In genomic region chr18:70243131-70243530, GRCh38 we compare ENCODE assay signal across 17 cellular contexts. TPM values are rescaled to one million over a fixed set of nuclear protein-coding genes. Genes with fewer than 3 reads are reported as not detected.
A peak's percentile ranks its signal among the peaks of the same experiment; 100 is the strongest.
DNase-seq lines count a peak whose midpoint lies in the region; ATAC-seq and TF ChIP-seq lines count a peak whose summit lies in the region.
"Had no signal": no experiment of that assay in that cellular context is flagged by ENCODE, and none has a peak within 500 bp of the region (broad histone marks: within the 10 kb centered on the region; RNA-seq: fewer than 3 reads in every experiment).

No MANE protein-coding gene starts in this region.

- in situ Hi-C loops in HAP-1 (cut with MboI; ENCODE audit: low sequenced_read_pairs), result no loop called here

- H3K4me1 ChIP-seq in HAP-1 (peaks cover 3% of the 10 kb centered on the region), RWPE2 (ENCODE audit: insufficient read depth, poor library complexity, severe bottlenecking) (peaks cover 8% of the 10 kb centered on the region)

- H3K27me3 ChIP-seq in HAP-1 (ENCODE audit: low read depth) (no peaks in the 10 kb centered on the region), RWPE2 (ENCODE audit: insufficient read depth, poor library complexity, severe bottlenecking) (no peaks in the 10 kb centered on the region)

- H3K9me3 ChIP-seq in HAP-1, result no peaks in the 10 kb centered on the region
- no peaks in the 10 kb centered on the region for H3K9me3 ChIP-seq in RWPE2 (ENCODE audit: severe bottlenecking)

- no peak overlapping the region for H3K4me3 ChIP-seq in HAP-1
- no peak overlapping the region for H3K4me3 ChIP-seq in RWPE2 (ENCODE audit: severe bottlenecking)

- no peak for TF ChIP-seq CTCF in RWPE2 (IDR thresholded peaks at IDR 0.05; ENCODE audit: poor library complexity, severe bottlenecking)

- DNase-seq in HAP-1 (ENCODE audit: low spot score in 2 of 2) (peak; percentile 62 to 75), RWPE2 (ENCODE audit: low spot score) (no peak), fibroblast of gingiva (ENCODE audit: low read depth) (peak; percentile 8), renal cortical epithelial cell (ENCODE audit: low read depth) (peak; percentile 15), NCI-H2107 treated with DMSO at 0.1 percent for 48 hours (lab: John Stamatoyannopoulos, UW; ENCODE audit: unreplicated experiment) (no peak), RPMI8226 (no peak), glomerular visceral epithelial cell (ENCODE audit: extremely low spot score) (no peak), hypothalamus (lab: John Stamatoyannopoulos, UW) (no peak)
- DNase-seq: activated CD4-positive, alpha-beta T cell treated with anti-CD3 and anti-CD28 coated beads for 1 hour; activated naive CD4-positive, alpha-beta T cell treated with anti-CD3 and anti-CD28 coated beads for 36 hours; effector CD4-positive, alpha-beta T cell; foreskin fibroblast; left ventricle myocardium superior; naive thymus-derived CD4-positive, alpha-beta T cell; NCI-H1105 treated with DMSO at 0.1 percent for 48 hours; NCI-H2227 treated with DMSO at 0.1 percent for 48 hours had no signal

- H3K27ac ChIP-seq in RWPE2 (ENCODE audit: poor library complexity, severe bottlenecking), result no peak overlapping the region
- H3K27ac ChIP-seq: KMS-11 had no signal

- H3K36me3 ChIP-seq in HAP-1 (replicated peaks), result no peaks in the 10 kb centered on the region
- no peaks in the 10 kb centered on the region for H3K36me3 ChIP-seq in RWPE2 (ENCODE audit: low read depth)

- ATAC-seq in RWPE2 (ENCODE audit: low read depth), result peak; percentile 73
- ATAC-seq: left ventricle myocardium superior; naive thymus-derived CD4-positive, alpha-beta T cell had no signal

RNA-seq across cellular contexts. Expression of gene RTTN, which starts 37.6 kb away (rescaled TPM):
- 6.9 and 8.2 TPM in 2 replicates for total RNA-seq in renal cortical epithelial cell

RNA-seq across cellular contexts. Expression of gene SOCS6, which starts 45.7 kb away (rescaled TPM):
- 27.6 and 37.9 TPM in 2 replicates for total RNA-seq in renal cortical epithelial cell

Comparison
In these comparisons a context has a peak if more than half of its experiments do, and no peak if none do; other contexts are left out.
1. DNase-seq: peak in HAP-1 (2 of 2), fibroblast of gingiva (single experiment) and renal cortical epithelial cell (single experiment); none in RWPE2 (single experiment), NCI-H2107 treated with DMSO at 0.1 percent for 48 hours (single experiment), RPMI8226 (single experiment), glomerular visceral epithelial cell (single experiment) and hypothalamus (0 of 51).